1 cellular context compared by ENCODE assay signal in genomic region chr12:122078141-122079037, GRCh38.
TF ChIP-seq lines count a peak whose summit lies in the region.

Gene MLXIP (plus strand): TSS chr12:122078756. CDS start chr12:122078854, 98 bp downstream.

TF ChIP-seq in GM23338, 12 proteins besides CTCF, POLR2A, EP300 and RAD21 (continued from another document):
- TF ChIP-seq ZNF462 (CRISPR knock-in tag; IDR thresholded peaks at IDR 0.05), result no peak
- TF ChIP-seq ZNF331 (CRISPR knock-in tag; IDR thresholded peaks at IDR 0.05; ENCODE audit: low read depth), result no peak
- no peak for TF ChIP-seq JUNB (IDR thresholded peaks at IDR 0.05; ENCODE audit: unreplicated experiment)
- TF ChIP-seq ETS1 (IDR thresholded peaks at IDR 0.05), result no peak
- no peak for TF ChIP-seq EZH2 (IDR thresholded peaks at IDR 0.05; ENCODE audit: low read depth, unreplicated experiment)
- TF ChIP-seq REST (IDR thresholded peaks at IDR 0.05; ENCODE audit: unreplicated experiment), result no peak
